Comparison of ENCODE assay signal across 11 cellular contexts in the genomic region with DNA sequence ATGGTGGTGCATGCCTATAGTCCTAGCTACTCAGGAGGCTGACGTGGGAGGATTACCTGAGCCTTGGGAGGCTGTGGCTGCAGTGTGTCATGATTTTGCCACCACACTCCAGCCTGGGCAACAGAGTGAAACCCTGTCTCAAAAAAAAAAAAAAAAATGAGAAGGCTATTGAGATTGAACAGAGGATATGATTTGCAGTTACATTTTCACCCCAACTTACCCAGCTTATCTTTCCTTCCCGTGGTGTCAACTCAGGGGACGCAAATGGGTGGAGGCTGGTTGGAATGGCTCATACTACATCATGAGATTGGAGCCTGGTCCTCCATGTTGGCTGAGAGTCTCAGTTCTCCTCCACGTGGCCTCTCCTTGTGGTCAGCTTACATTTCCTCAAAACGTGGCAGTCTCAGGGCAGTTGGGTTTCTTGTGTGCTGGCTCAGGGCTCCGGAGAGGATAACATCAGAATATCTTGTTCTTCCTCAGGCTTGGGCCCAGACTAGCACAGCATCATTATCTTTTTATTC. TPM values are rescaled to one million over a fixed set of nuclear protein-coding genes. Genes with fewer than 3 reads are reported as not detected.
DNase-seq lines count a peak whose midpoint lies in the region; ATAC-seq, FAIRE-seq and TF ChIP-seq lines count a peak whose summit lies in the region.
"Had no signal": no experiment of that assay in that cellular context is flagged by ENCODE, and none has a peak within 500 bp of the region (broad histone marks: within the 10 kb centered on the region; RNA-seq: fewer than 3 reads in every experiment).

No MANE protein-coding gene starts in this region.

- peak overlapping the region in 6 of 11 experiments; percentile 12 to 78 (median 60); a peak in 11 of 22 replicates for H3K27ac ChIP-seq in BLaER1 treated with 17β-estradiol and CSF1 and Interleukin-3, amounts not matched to agents 10 nM and 100 nM
- H3K27ac ChIP-seq in OCI-LY7 (ENCODE audit: low read depth, low read length, poor library complexity, severe bottlenecking) (no peak overlapping the region), endothelial cell of umbilical vein (ENCODE audit: insufficient read depth, low read depth, low read length) (peak overlapping the region; percentile 86), kidney (ENCODE audit: low read depth in 2 of 2, low read length in 2 of 2) (no peak overlapping the region), SJCRH30 (no peak overlapping the region)

- TF ChIP-seq CTCF in OCI-LY7 (conservative IDR thresholded peaks at IDR 0.05; ENCODE audit: low read length) = no peak
- no peak for TF ChIP-seq CTCF in endothelial cell of umbilical vein (IDR thresholded peaks at IDR 0.05; ENCODE audit: extremely low read depth in 1 of 2, insufficient read depth in 1 of 2, low read depth in 1 of 2, low read length in 2 of 2)
- no peak for TF ChIP-seq CTCF in kidney (IDR thresholded peaks at IDR 0.05; ENCODE audit: borderline replicate concordance, extremely low read depth, insufficient read depth)

- intact Hi-C loops in OCI-LY7 (cut with micrococcal nuclease; ENCODE audit: unreplicated experiment) = no loop called here
- intact Hi-C loops in endothelial cell of umbilical vein (cut with micrococcal nuclease) = loop anchor here (1.0 to 2.0 kb wide), 8 partner anchors 8 to 82 kb away; a partner anchor contains a TSS
- intact Hi-C loops in kidney (cut with DNase I) = no loop called here

- H3K4me2 ChIP-seq in BLaER1 treated with 17β-estradiol and CSF1 and Interleukin-3, amounts not matched to agents 10 nM and 100 nM = peak overlapping the region in 9 of 11 experiments; percentile 27 to 90 (median 65); a peak in 16 of 22 replicates
- no peak overlapping the region for H3K4me2 ChIP-seq in OCI-LY7 (ENCODE audit: low read length)
- H3K4me2 ChIP-seq in endothelial cell of umbilical vein (ENCODE audit: insufficient read depth, low read length) = no peak overlapping the region

- ATAC-seq in naive B cell (ENCODE audit: low read depth in 2 of 2) = peak; percentile 35 to 40

- CTCF ChIA-PET in OCI-LY7 (lab: Charles Lee; ENCODE audit: unreplicated experiment) = interaction anchor here (0.6 kb wide), 1 partner anchor 63 kb away, joined by 3 read pairs; no protein-coding TSS in a partner anchor
- CTCF ChIA-PET in endothelial cell of umbilical vein (lab: Charles Lee) = interaction anchor here (0.9 to 2.4 kb wide), 2 partner anchors 11 to 51 kb away, joined by 3 to 11 read pairs; no protein-coding TSS in a partner anchor

- peak overlapping the region; percentile 57; the same call in 1 of the 2 replicates for H2AFZ ChIP-seq in OCI-LY7 (ENCODE audit: low read length)
- H2AFZ ChIP-seq in endothelial cell of umbilical vein (ENCODE audit: low read depth, low read length) = no peak overlapping the region

- no peak for DNase-seq in OCI-LY7 (ENCODE audit: low spot score)
- DNase-seq in endothelial cell of umbilical vein (ENCODE audit: low read depth, low spot score) = no peak
- DNase-seq in naive B cell = no peak
- no peak for DNase-seq in AG20443 (ENCODE audit: low spot score)
- no peak for DNase-seq in immature natural killer cell
- DNase-seq in kidney = no peak
- DNase-seq in SJCRH30 = no peak
- DNase-seq: activated gamma-delta T cell treated with Interleukin-2 at 50 U/mL for 16 hours; SIG-M5; stimulated activated CD4-positive, alpha-beta T cell treated with anti-CD3 and anti-CD28 coated beads, Interleukin-4, amount 100 ng/mL, for 4 hours had no signal

- peak overlapping the region in 4 of 8 donors; percentile 34 to 81 (median 56) for H3K4me3 Mint-ChIP-seq in naive B cell
- no peak overlapping the region for H3K4me3 Mint-ChIP-seq in immature natural killer cell

- peaks cover 6 to 42% (median 21%) of the 10 kb centered on the region in 10 experiments for H3K4me1 ChIP-seq in BLaER1 treated with 17β-estradiol and CSF1 and Interleukin-3, amounts not matched to agents 10 nM and 100 nM
- peaks cover 28% of the 10 kb centered on the region for H3K4me1 ChIP-seq in OCI-LY7 (ENCODE audit: insufficient read depth, low read length, poor library complexity, severe bottlenecking)
- peaks cover 15% of the 10 kb centered on the region for H3K4me1 ChIP-seq in endothelial cell of umbilical vein (ENCODE audit: control insufficient read depth, extremely low read depth, insufficient read depth, low read length)
- H3K4me1 ChIP-seq in kidney (ENCODE audit: control insufficient read depth in 1 of 2, insufficient read depth in 1 of 2, low read depth in 1 of 2, low read length in 2 of 2) = peaks cover 0 to 4% of the 10 kb centered on the region in 2 donors
- H3K4me1 ChIP-seq in SJCRH30 = peaks cover 11% of the 10 kb centered on the region; the same call in 1 of the 2 replicates

- H3K27ac Mint-ChIP-seq in naive B cell (peak overlapping the region; percentile 48 to 92 (median 70)), immature natural killer cell (no peak overlapping the region)

- no TSS peak for BruUV-seq in OCI-LY7 (replicated peaks; lab: Mats Ljungman, UMichigan)
- BruUV-seq in endothelial cell of umbilical vein (replicated peaks; lab: Mats Ljungman, UMichigan) = no TSS peak

- H3K4me1 Mint-ChIP-seq in naive B cell (peaks cover 56 to 84% (median 67%) of the 10 kb centered on the region in 3 donors), immature natural killer cell (peaks cover 0 to 3% of the 10 kb centered on the region in 2 donors)

- H3K79me2 ChIP-seq in OCI-LY7 (ENCODE audit: insufficient read depth, low read depth, low read length) = no peaks in the 10 kb centered on the region
- no peaks in the 10 kb centered on the region for H3K79me2 ChIP-seq in endothelial cell of umbilical vein (ENCODE audit: control insufficient read depth, insufficient read depth, low read length)

- H3K4me3 ChIP-seq in BLaER1 treated with 17β-estradiol and CSF1 and Interleukin-3, amounts not matched to agents 10 nM and 100 nM = no peak overlapping the region
- no peak overlapping the region for H3K4me3 ChIP-seq in OCI-LY7 (ENCODE audit: low read depth, low read length, poor library complexity, severe bottlenecking)
- H3K4me3 ChIP-seq in endothelial cell of umbilical vein (replicated peaks in 1 of 3; ENCODE audit: insufficient read depth in 1 of 3, low read depth in 1 of 3, low read length in 3 of 3) = no peak overlapping the region
- no peak overlapping the region for H3K4me3 ChIP-seq in kidney (ENCODE audit: low read length in 2 of 2)
- no peak overlapping the region for H3K4me3 ChIP-seq in SJCRH30

- H3K27me3 ChIP-seq in BLaER1 treated with 17β-estradiol and CSF1 and Interleukin-3, amounts not matched to agents 10 nM and 100 nM = no peaks in the 10 kb centered on the region
- no peaks in the 10 kb centered on the region for H3K27me3 ChIP-seq in endothelial cell of umbilical vein (ENCODE audit: control insufficient read depth in 2 of 2, insufficient read depth in 2 of 2, low read length in 2 of 2)
- H3K27me3 ChIP-seq in SJCRH30 = no peaks in the 10 kb centered on the region

- FAIRE-seq in endothelial cell of umbilical vein (lab: Jason Lieb, UNC) (no peak), kidney (lab: Jason Lieb, UNC) (no peak)

- no peaks in the 10 kb centered on the region for H3K9me1 ChIP-seq in endothelial cell of umbilical vein (replicated peaks; ENCODE audit: control insufficient read depth, extremely low read depth, insufficient read depth, low read length)

- H3K27me3 Mint-ChIP-seq in naive B cell = no peaks in the 10 kb centered on the region
- H3K27me3 Mint-ChIP-seq in immature natural killer cell (ENCODE audit: low read depth in 3 of 3) = peaks cover 0 to 8% (median 0%) of the 10 kb centered on the region in 3 donors

- dilution Hi-C loops in endothelial cell of umbilical vein (cut with MboI; ENCODE audit: extremely low pct_ligation_motif_present, low sequenced_read_pairs) = no loop called here

- no peaks in the 10 kb centered on the region for H4K20me1 ChIP-seq in BLaER1 treated with 17β-estradiol and CSF1 and Interleukin-3, amounts not matched to agents 10 nM and 100 nM
- no peaks in the 10 kb centered on the region for H4K20me1 ChIP-seq in OCI-LY7 (ENCODE audit: insufficient read depth, low read length)
- H4K20me1 ChIP-seq in endothelial cell of umbilical vein (replicated peaks; ENCODE audit: control insufficient read depth, extremely low read depth, insufficient read depth, low read length) = no peaks in the 10 kb centered on the region

- peaks cover 0 to 9% (median 0%) of the 10 kb centered on the region in 11 experiments; a peak in 5 of 22 replicates for H3K9me3 ChIP-seq in BLaER1 treated with 17β-estradiol and CSF1 and Interleukin-3, amounts not matched to agents 10 nM and 100 nM (replicated peaks in 1 of 11)
- H3K9me3 ChIP-seq in OCI-LY7 (ENCODE audit: low read length) (no peaks in the 10 kb centered on the region), endothelial cell of umbilical vein (replicated peaks; ENCODE audit: control insufficient read depth, insufficient read depth, low read length) (no peaks in the 10 kb centered on the region), kidney (ENCODE audit: control insufficient read depth in 1 of 2, low read length in 2 of 2) (no peaks in the 10 kb centered on the region), SJCRH30 (replicated peaks) (no peaks in the 10 kb centered on the region)

- no peaks in the 10 kb centered on the region for H3K36me3 ChIP-seq in BLaER1 treated with 17β-estradiol and CSF1 and Interleukin-3, amounts not matched to agents 10 nM and 100 nM
- H3K36me3 ChIP-seq in OCI-LY7 (ENCODE audit: insufficient read depth, low read length) (no peaks in the 10 kb centered on the region), endothelial cell of umbilical vein (ENCODE audit: control insufficient read depth in 2 of 2, extremely low read depth in 1 of 2, insufficient read depth in 2 of 2, low read length in 2 of 2) (no peaks in the 10 kb centered on the region), kidney (ENCODE audit: control insufficient read depth in 1 of 2, insufficient read depth in 2 of 2, low read length in 2 of 2) (no peaks in the 10 kb centered on the region), SJCRH30 (no peaks in the 10 kb centered on the region)

- POLR2A ChIA-PET in OCI-LY7 (lab: Charles Lee) = interaction anchor here (0.7 to 3.1 kb wide), 5 partner anchors 11 to 761 kb away, joined by 3 to 18 read pairs (median 4); no protein-coding TSS in a partner anchor
- POLR2A ChIA-PET in endothelial cell of umbilical vein (lab: Charles Lee) = interaction anchor here (1.4 kb wide), 1 partner anchor 44 kb away, joined by 3 read pairs; no protein-coding TSS in a partner anchor

- H3K36me3 Mint-ChIP-seq in naive B cell = no peaks in the 10 kb centered on the region
- peaks cover 0 to 7% (median 0%) of the 10 kb centered on the region in 3 donors for H3K36me3 Mint-ChIP-seq in immature natural killer cell

- H3K9me2 ChIP-seq in OCI-LY7 (ENCODE audit: insufficient read depth, low read length) = no peaks in the 10 kb centered on the region

- H3K9me3 Mint-ChIP-seq in naive B cell (peaks cover 0 to 6% (median 0%) of the 10 kb centered on the region in 7 donors), immature natural killer cell (no peaks in the 10 kb centered on the region)

- TF ChIP-seq POLR2A in endothelial cell of umbilical vein (IDR thresholded peaks at IDR 0.05; ENCODE audit: low read depth, low read length) = no peak

- H3K9ac ChIP-seq in BLaER1 treated with 17β-estradiol and CSF1 and Interleukin-3, amounts not matched to agents 10 nM and 100 nM = peak overlapping the region in 2 of 11 experiments; percentile 11 to 52; a peak in 2 of 22 replicates
- H3K9ac ChIP-seq in endothelial cell of umbilical vein (replicated peaks; ENCODE audit: extremely low read depth, insufficient read depth, low read length) (no peak overlapping the region), kidney (ENCODE audit: low read length in 2 of 2) (no peak overlapping the region)

RNA-seq across cellular contexts. Expression of a gene that starts 17.2 kb away (rescaled TPM):
- 51.1 and 52.1 TPM in 2 replicates for total RNA-seq in OCI-LY7 (2014; rRNA removed; shearing (Covaris generic))
- total RNA-seq in OCI-LY7 (2022) (84.0 and 89.4 TPM in 2 replicates), endothelial cell of umbilical vein (42.0 and 46.4 TPM in 2 replicates), kidney (72.1 TPM)
- polyA plus RNA-seq in endothelial cell of umbilical vein (21.9 and 23.8 TPM in 2 replicates), naive B cell (ENCODE audit: low read depth in 6 of 6) (100 to 1,000 TPM; 178 to 217 (median 195) TPM), immature natural killer cell (100 to 1,000 TPM; 133 to 162 (median 148) TPM), kidney (ENCODE audit: insufficient read depth, low read depth, low replicate concordance) (145 TPM)
- 28.7 and 36.9 TPM in 2 replicates for polyA plus RNA-seq in endothelial cell of umbilical vein (2011; cell fraction: cytosol; rRNA removed)
- polyA plus RNA-seq in endothelial cell of umbilical vein (2011; cell fraction: nucleus; rRNA removed) = 15.8 and 16.2 TPM in 2 replicates
- 51.1 and 71.1 TPM in 2 replicates for polyA plus RNA-seq in endothelial cell of umbilical vein (2012)
- polyA minus RNA-seq in endothelial cell of umbilical vein = 29.8 and 36.0 TPM in 2 replicates
- polyA minus RNA-seq in endothelial cell of umbilical vein (2011; cell fraction: cytosol; rRNA and poly(A)+ RNA removed) = 21.2 TPM
- polyA minus RNA-seq in endothelial cell of umbilical vein (2011; cell fraction: nucleus; rRNA and poly(A)+ RNA removed) = 14.1 and 18.2 TPM in 2 replicates
- total RNA-seq in SJCRH30 (2014; rRNA removed; shearing (Covaris generic)) = 38.3 and 39.5 TPM in 2 replicates

RNA-seq across cellular contexts. Expression of a gene that starts 28.0 kb away (rescaled TPM):
- 33.0 and 82.8 TPM in 2 replicates for total RNA-seq in OCI-LY7 (2014; rRNA removed; shearing (Covaris generic))
- total RNA-seq in OCI-LY7 (2022) (73.1 and 101 TPM in 2 replicates), endothelial cell of umbilical vein (139 and 150 TPM in 2 replicates), kidney (115 TPM)
- polyA plus RNA-seq in endothelial cell of umbilical vein (138 and 146 TPM in 2 replicates), naive B cell (ENCODE audit: low read depth in 6 of 6) (1,000 to 10,000 TPM in 1 of 6 donors, 100 to 1,000 TPM in 5; 355 to 1,202 (median 525) TPM), immature natural killer cell (10 to 100 TPM; 15.7 to 38.7 (median 20.1) TPM), kidney (ENCODE audit: insufficient read depth, low read depth, low replicate concordance) (13.8 TPM)
- polyA plus RNA-seq in endothelial cell of umbilical vein (2011; cell fraction: cytosol; rRNA removed) = 66.6 and 74.7 TPM in 2 replicates
- 157 and 166 TPM in 2 replicates for polyA plus RNA-seq in endothelial cell of umbilical vein (2011; cell fraction: nucleus; rRNA removed)
- polyA plus RNA-seq in endothelial cell of umbilical vein (2012) = 42.3 and 46.7 TPM in 2 replicates
- polyA minus RNA-seq in endothelial cell of umbilical vein = 178 and 179 TPM in 2 replicates
- polyA minus RNA-seq in endothelial cell of umbilical vein (2011; cell fraction: cytosol; rRNA and poly(A)+ RNA removed) = 15.6 TPM
- polyA minus RNA-seq in endothelial cell of umbilical vein (2011; cell fraction: nucleus; rRNA and poly(A)+ RNA removed) = 84.3 and 84.5 TPM in 2 replicates
- total RNA-seq in SJCRH30 (2014; rRNA removed; shearing (Covaris generic)) = 71.0 and 75.1 TPM in 2 replicates

Comparison
In these comparisons a context has a peak if more than half of its experiments do, and no peak if none do; other contexts are left out.
1. H3K27ac ChIP-seq: peak in BLaER1 treated with 17β-estradiol and CSF1 and Interleukin-3, amounts not matched to agents 10 nM and 100 nM (6 of 11) and endothelial cell of umbilical vein (single experiment); none in OCI-LY7 (single experiment), kidney (0 of 2) and SJCRH30 (single experiment).
2. H3K4me2 ChIP-seq: peak in BLaER1 treated with 17β-estradiol and CSF1 and Interleukin-3, amounts not matched to agents 10 nM and 100 nM (9 of 11); none in OCI-LY7 (single experiment) and endothelial cell of umbilical vein (single experiment).
3. H3K27ac Mint-ChIP-seq: peak in naive B cell (6 of 6); none in immature natural killer cell (0 of 6).